25 cellular contexts compared by ENCODE assay signal in genomic region chr19:3213159-3213558, GRCh38. TPM values are rescaled to one million over a fixed set of nuclear protein-coding genes. Genes with fewer than 3 reads are reported as not detected.
"Had no signal": no experiment of that assay in that cellular context is flagged by ENCODE, and none has a peak within 500 bp of the region (broad histone marks: within the 10 kb centered on the region; RNA-seq: fewer than 3 reads in every experiment).

No MANE protein-coding gene starts in this region.

- ATAC-seq: esophagus mucosa; heart left ventricle; natural killer cell; stimulated activated naive CD8-positive, alpha-beta T cell treated with anti-CD3 and anti-CD28 coated beads, Interleukin-15, Interleukin-2, amounts not matched to agents 100 U/mL and 50 U/mL, for 24 hours had no signal

- H3K36me3 Mint-ChIP-seq: natural killer cell had no signal

- FAIRE-seq: endometrium, frontal cortex, islet of Langerhans, small intestine, urothelium cell line had no signal

- H3K27ac Mint-ChIP-seq: natural killer cell, type B pancreatic cell had no signal

- H3K4me1 ChIP-seq: heart left ventricle, right atrium auricular region, suprapubic skin, thyroid gland had no signal

- H3K9me3 ChIP-seq: ovary, right atrium auricular region, suprapubic skin, thyroid gland had no signal

- DNase-seq: cortex of kidney; dorsolateral prefrontal cortex; effector CD8-positive, alpha-beta T cell; heart left ventricle; hypothalamus; kidney glomerular epithelial cell; mammary epithelial cell; natural killer cell; ovary; small intestine; stimulated activated CD4-positive, alpha-beta T cell treated with anti-CD3 and anti-CD28 coated beads, Interleukin-12 subunit alpha, Interleukin-12 subunit beta, amount 100 ng/mL, for 4 hours; stimulated activated naive CD8-positive, alpha-beta T cell treated with anti-CD3 and anti-CD28 coated beads, Interleukin-15, Interleukin-2, amounts not matched to agents 100 U/mL and 50 U/mL, for 24 hours; thyroid gland had no signal

- H3K4me3 ChIP-seq: dorsolateral prefrontal cortex, heart left ventricle, ovary, right atrium auricular region, suprapubic skin, thyroid gland had no signal

- H3K27me3 ChIP-seq: dorsolateral prefrontal cortex, heart left ventricle, ovary, right atrium auricular region, suprapubic skin, thyroid gland had no signal

- H3K27me3 Mint-ChIP-seq: type B pancreatic cell had no signal

- H3K9me3 Mint-ChIP-seq: natural killer cell, neural crest cell, type B pancreatic cell had no signal

- H3K4me3 Mint-ChIP-seq: natural killer cell, neural crest cell, type B pancreatic cell had no signal

- H3K27ac ChIP-seq: dorsolateral prefrontal cortex, heart left ventricle, ovary, right atrium auricular region, suprapubic skin, thyroid gland had no signal

- H3K4me1 Mint-ChIP-seq: neural crest cell had no signal

- H3K36me3 ChIP-seq: ovary, thyroid gland had no signal

RNA-seq across cellular contexts. Expression of gene CELF5, which starts 11.3 kb away (rescaled TPM):
- total RNA-seq: esophagus mucosa, heart left ventricle, myocyte, posterior vena cava, thyroid gland had no signal

RNA-seq across cellular contexts. Expression of gene S1PR4, which starts 34.6 kb away (rescaled TPM):
- total RNA-seq: fibroblast of lung, neural crest cell had no signal
